8 cellular contexts compared by ENCODE assay signal in genomic region chr1:27403065-27403726, GRCh38. TPM values are rescaled to one million over a fixed set of nuclear protein-coding genes. Genes with fewer than 3 reads are reported as not detected.
DNase-seq lines count a peak whose midpoint lies in the region; ATAC-seq, FAIRE-seq and TF ChIP-seq lines count a peak whose summit lies in the region.

No MANE protein-coding gene starts in this region.

- ATAC-seq in GM19324 (IDR thresholded peaks at IDR 0.05; ENCODE audit: low FRiP score, unreplicated experiment): no peak

- peak overlapping the region; percentile 18 for H3K4me2 ChIP-seq in parathyroid adenoma (ENCODE audit: low read length)

- CTCF ChIA-PET in AG04450 (lab: Charles Lee): interaction anchor here (0.6 to 2.9 kb wide), 7 partner anchors 13 to 854 kb away, joined by 3 to 18 read pairs (median 3); no protein-coding TSS in a partner anchor

- peak overlapping the region; percentile 57 for H2AFZ ChIP-seq in parathyroid adenoma

- DNase-seq in AG04450 (ENCODE audit: low read depth, low spot score): no peak
- peak; percentile 65 for DNase-seq in GM19238 (ENCODE audit: insufficient read length, low spot score)
- peak; percentile 39 for DNase-seq in activated CD8-positive, alpha-beta memory T cell treated with anti-CD3 and anti-CD28 coated beads, Interleukin-2, amount 50 U/mL, for 4 hours
- DNase-seq in head of caudate nucleus: peak in 22 of 42 donors; percentile 17 to 71 (median 44)
- no peak for DNase-seq in HTR-8/SVneo (ENCODE audit: insufficient read length, low spot score)
- DNase-seq in OCI-M2 (lab: John Stamatoyannopoulos, UW; ENCODE audit: unreplicated experiment): no peak

- intact Hi-C loops in head of caudate nucleus (cut with DNase I): loop anchor here (5.0 to 10.0 kb wide), 2 partner anchors 204 to 262 kb away; no protein-coding TSS in a partner anchor

- H3K36me3 ChIP-seq in parathyroid adenoma (ENCODE audit: control insufficient read depth, insufficient read depth, low read length): no peaks in the 10 kb centered on the region

- H3K9ac ChIP-seq in parathyroid adenoma: no peak overlapping the region

- H3K27me3 ChIP-seq in AG04450 (ENCODE audit: control insufficient read depth, insufficient read depth, low read length) (no peaks in the 10 kb centered on the region), parathyroid adenoma (ENCODE audit: control insufficient read depth, insufficient read depth, low read length) (no peaks in the 10 kb centered on the region)

- TF ChIP-seq CTCF in AG04450 (IDR thresholded peaks at IDR 0.05; ENCODE audit: low read depth, low read length): peak; percentile 35
- TF ChIP-seq CTCF in parathyroid adenoma (IDR thresholded peaks at IDR 0.05): no peak

- peaks cover 4% of the 10 kb centered on the region for H3K4me1 ChIP-seq in parathyroid adenoma

- POLR2A ChIA-PET in AG04450 (lab: Yijun Ruan, JAX): no interaction called here

- H3K79me2 ChIP-seq in parathyroid adenoma: no peaks in the 10 kb centered on the region

- H3K4me3 ChIP-seq in AG04450 (ENCODE audit: low read depth, low read length): no peak overlapping the region
- H3K4me3 ChIP-seq in parathyroid adenoma (ENCODE audit: low read depth, low read length): no peak overlapping the region

- peak overlapping the region; percentile 47 for H3K27ac ChIP-seq in AG04450 (ENCODE audit: low read depth, low read length)
- peak overlapping the region; percentile 67 for H3K27ac ChIP-seq in parathyroid adenoma

- H3K9me3 ChIP-seq in AG04450 (ENCODE audit: control insufficient read depth, insufficient read depth, low read length): no peaks in the 10 kb centered on the region
- no peaks in the 10 kb centered on the region for H3K9me3 ChIP-seq in parathyroid adenoma (ENCODE audit: control insufficient read depth, low read length)

- FAIRE-seq in HTR-8/SVneo (lab: Jason Lieb, UNC): no peak

RNA-seq across cellular contexts. Expression of gene GPR3, which starts 10.8 kb away (rescaled TPM):
- 1.3 and 1.7 TPM in 2 replicates for polyA plus RNA-seq in AG04450 (2011; rRNA removed)
- 1.7 and 2.2 TPM in 2 replicates for polyA minus RNA-seq in AG04450 (2011; rRNA and poly(A)+ RNA removed)

RNA-seq across cellular contexts. Expression of gene CD164L2, which starts 20.1 kb away (rescaled TPM):
- not detected in 2 replicates for polyA plus RNA-seq in AG04450 (2011; rRNA removed)
- polyA minus RNA-seq in AG04450 (2011; rRNA and poly(A)+ RNA removed): not detected in 2 replicates

RNA-seq across cellular contexts. Expression of gene FCN3, which starts 28.6 kb away (rescaled TPM):
- polyA plus RNA-seq in AG04450 (2011; rRNA removed): not detected in 2 replicates
- polyA minus RNA-seq in AG04450 (2011; rRNA and poly(A)+ RNA removed): not detected in 2 replicates

RNA-seq across cellular contexts. Expression of gene MAP3K6, which starts 36.4 kb away (rescaled TPM):
- polyA plus RNA-seq in AG04450 (2011; rRNA removed): 7.6 TPM in 2 replicates
- polyA minus RNA-seq in AG04450 (2011; rRNA and poly(A)+ RNA removed): 9.3 and 13.7 TPM in 2 replicates

Comparison
In these comparisons a context has a peak if more than half of its experiments do, and no peak if none do; other contexts are left out.
1. DNase-seq: peak in GM19238 (single experiment), activated CD8-positive, alpha-beta memory T cell treated with anti-CD3 and anti-CD28 coated beads, Interleukin-2, amount 50 U/mL, for 4 hours (single experiment) and head of caudate nucleus (22 of 42); none in AG04450 (single experiment), HTR-8/SVneo (single experiment) and OCI-M2 (single experiment).